ENCODE assay signal across 9 cellular contexts in genomic region chr10:73991846-73992245, GRCh38. TPM values are rescaled to one million over a fixed set of nuclear protein-coding genes. Genes with fewer than 3 reads are reported as not detected.
DNase-seq lines count a peak whose midpoint lies in the region; ATAC-seq, FAIRE-seq and TF ChIP-seq lines count a peak whose summit lies in the region.
"Had no signal": no experiment of that assay in that cellular context is flagged by ENCODE, and none has a peak within 500 bp of the region (broad histone marks: within the 10 kb centered on the region; RNA-seq: fewer than 3 reads in every experiment).

No MANE protein-coding gene starts in this region.

- no peaks in the 10 kb centered on the region for H3K27me3 ChIP-seq in K562 (ENCODE audit: control insufficient read depth in 2 of 2, insufficient read depth in 2 of 2, low read length in 2 of 2)
- H3K27me3 ChIP-seq: cardiac muscle cell had no signal

- peak; percentile 92 for FAIRE-seq in K562 (lab: Jason Lieb, UNC)

- peaks cover 47 to 55% of the 10 kb centered on the region in 2 experiments for H3K4me1 ChIP-seq in K562 (replicated peaks in 1 of 2; ENCODE audit: control insufficient read depth in 2 of 2, insufficient read depth in 2 of 2, low read length in 2 of 2)

- H3K27ac ChIP-seq in K562 (ENCODE audit: extremely low read depth, low read depth, low read length) = peak overlapping the region; percentile 89
- H3K27ac ChIP-seq: cardiac muscle cell had no signal

- no peaks in the 10 kb centered on the region for H4K20me1 ChIP-seq in K562 (replicated peaks; ENCODE audit: control insufficient read depth, insufficient read depth, low read length)

- H3K4me2 ChIP-seq in K562 (ENCODE audit: insufficient read depth, low read length) = peak overlapping the region; percentile 77

- no TSS peak for BruUV-seq in K562 (replicated peaks; lab: Mats Ljungman, UMichigan)

- no peaks in the 10 kb centered on the region; the same call in 2 of the 3 replicates for H3K79me2 ChIP-seq in K562 (ENCODE audit: control insufficient read depth, insufficient read depth, low read length)

- H3K9ac ChIP-seq in K562 (ENCODE audit: insufficient read depth in 1 of 2, low read depth in 2 of 2, low read length in 2 of 2) = peak overlapping the region in 1 of 2 experiments; percentile 67; a peak in 3 of 4 replicates

- H3K4me3 ChIP-seq in K562 = no peak overlapping the region
- H3K4me3 ChIP-seq: cardiac muscle cell had no signal

- POLR2A ChIA-PET in K562 (lab: Yijun Ruan, JAX) = interaction anchor here (0.6 to 3.0 kb wide), 11 partner anchors 9 to 1338 kb away, joined by 3 to 17 read pairs (median 5); no protein-coding TSS in a partner anchor

- DNase-seq in GM19238 (ENCODE audit: insufficient read length, low spot score) (peak; percentile 37), T-helper 9 cell (peak; percentile 64), K562 (ENCODE audit: extremely low read depth in 1 of 4, low spot score in 3 of 4) (peak; percentile 83 to 92 (median 88)), iPS-NIHi7 (ENCODE audit: extremely low spot score) (no peak), DMS53 treated with DMSO at 0.1 percent for 48 hours (lab: John Stamatoyannopoulos, UW; ENCODE audit: unreplicated experiment) (no peak), NCI-H82 treated with DMSO at 0.1 percent for 48 hours (lab: John Stamatoyannopoulos, UW; ENCODE audit: unreplicated experiment) (no peak)
- peak in 2 of 3 donors; percentile 44 to 55 for DNase-seq in stimulated activated CD4-positive, alpha-beta T cell treated with anti-CD3 and anti-CD28 coated beads, TNF-alpha, amount 100 ng/mL, for 48 hours (ENCODE audit: low read depth in 3 of 3)

- in situ Hi-C loops in K562 (cut with MboI) = no loop called here

- peak; percentile 88 for TF ChIP-seq POLR2A in K562 (conservative IDR thresholded peaks at IDR 0.05)

- TF ChIP-seq RAD21 in K562 (CRISPR knock-in tag; conservative IDR thresholded peaks at IDR 0.05 in 1 of 2, IDR thresholded peaks at IDR 0.05 in 1 of 2) = 0 out of 4 replicates have a peak, but pooled peaks of 1 of the 2 experiments have one; percentile 23

- CTCF ChIA-PET in K562 (lab: Yijun Ruan, JAX; ENCODE audit: low intra/inter-chr PET ratio) = interaction anchor here (0.6 kb wide), 1 partner anchor 1662 kb away, joined by 4 read pairs; no protein-coding TSS in a partner anchor

- H3K9me1 ChIP-seq in K562 (ENCODE audit: control insufficient read depth, insufficient read depth, low read length) = no peaks in the 10 kb centered on the region

- WGBS in K562 (ENCODE audit: insufficient coverage, low coverage, missing lambda C conversion rate) = 0% methylated on average over 6 of the region's 6 CpGs

- H2AFZ ChIP-seq in K562 (ENCODE audit: low read depth, low read length) = peak overlapping the region; percentile 95

- TF ChIP-seq EP300 in K562 (IDR thresholded peaks at IDR 0.05; ENCODE audit: low read length) = peak; percentile 29; the same call in 1 of the 2 replicates

- no peaks in the 10 kb centered on the region for H3K9me3 ChIP-seq in K562 (replicated peaks; ENCODE audit: control insufficient read depth, insufficient read depth, low read depth, low read length)

- ATAC-seq in K562 = peak; percentile 95
- ATAC-seq in HG03571 (IDR thresholded peaks at IDR 0.05; ENCODE audit: unreplicated experiment) = no peak

- H3K36me3 ChIP-seq in K562 (ENCODE audit: control insufficient read depth, insufficient read depth, low read length) = no peaks in the 10 kb centered on the region
- H3K36me3 ChIP-seq: cardiac muscle cell had no signal

- 0 out of 6 replicates have a peak, but pooled peaks of 1 of the 3 experiments have one; percentile 7 for TF ChIP-seq CTCF in K562 (IDR thresholded peaks at IDR 0.05 in 2 of 3, conservative IDR thresholded peaks at IDR 0.05 in 1 of 3; ENCODE audit: insufficient read depth in 2 of 3, low read depth in 1 of 3, low read length in 3 of 3)

- intact Hi-C loops in K562 (cut with micrococcal nuclease) = no loop called here

TF ChIP-seq in K562, 482 proteins besides CTCF, POLR2A, EP300 and RAD21 (continues in another document):
- TF ChIP-seq SOX6 (IDR thresholded peaks at IDR 0.05) (no peak), RBBP5 (IDR thresholded peaks at IDR 0.05; ENCODE audit: borderline replicate concordance, insufficient read depth, low read length, poor library complexity, severe bottlenecking) (no peak), ZNF431 (CRISPR knock-in tag; IDR thresholded peaks at IDR 0.05) (no peak), ZNF518B (CRISPR knock-in tag; IDR thresholded peaks at IDR 0.05) (no peak), ZNF384 (IDR thresholded peaks at IDR 0.05; ENCODE audit: low read depth, low read length) (no peak), ZNF830 (CRISPR knock-in tag; IDR thresholded peaks at IDR 0.05) (no peak), GTF2E2 (tag; IDR thresholded peaks at IDR 0.05) (no peak), SIN3A (IDR thresholded peaks at IDR 0.05; ENCODE audit: borderline replicate concordance in 2 of 2, control insufficient read depth in 1 of 2, low read depth in 2 of 2, low read length in 2 of 2) (peak in 1 of 2 experiments; percentile 56; a peak in 1 of 4 replicates), ZBTB8A (IDR thresholded peaks at IDR 0.05; ENCODE audit: partially characterized antibody) (no peak), PTRF (tag; IDR thresholded peaks at IDR 0.05) (no peak), HOXB6 (CRISPR knock-in tag; IDR thresholded peaks at IDR 0.05; ENCODE audit: borderline replicate concordance) (no peak), SAFB2 (IDR thresholded peaks at IDR 0.05; ENCODE audit: borderline replicate concordance, low read depth, low read length, severe bottlenecking) (no peak), NR2C1 (IDR thresholded peaks at IDR 0.05) (no peak), NR2C1 (tag; IDR thresholded peaks at IDR 0.05) (no peak)
- TF ChIP-seq, protein P1, sequence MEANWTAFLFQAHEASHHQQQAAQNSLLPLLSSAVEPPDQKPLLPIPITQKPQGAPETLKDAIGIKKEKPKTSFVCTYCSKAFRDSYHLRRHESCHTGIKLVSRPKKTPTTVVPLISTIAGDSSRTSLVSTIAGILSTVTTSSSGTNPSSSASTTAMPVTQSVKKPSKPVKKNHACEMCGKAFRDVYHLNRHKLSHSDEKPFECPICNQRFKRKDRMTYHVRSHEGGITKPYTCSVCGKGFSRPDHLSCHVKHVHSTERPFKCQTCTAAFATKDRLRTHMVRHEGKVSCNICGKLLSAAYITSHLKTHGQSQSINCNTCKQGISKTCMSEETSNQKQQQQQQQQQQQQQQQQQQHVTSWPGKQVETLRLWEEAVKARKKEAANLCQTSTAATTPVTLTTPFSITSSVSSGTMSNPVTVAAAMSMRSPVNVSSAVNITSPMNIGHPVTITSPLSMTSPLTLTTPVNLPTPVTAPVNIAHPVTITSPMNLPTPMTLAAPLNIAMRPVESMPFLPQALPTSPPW (CRISPR knock-in tag; IDR thresholded peaks at IDR 0.05) = peak; percentile 79
- TF ChIP-seq, protein P2, sequence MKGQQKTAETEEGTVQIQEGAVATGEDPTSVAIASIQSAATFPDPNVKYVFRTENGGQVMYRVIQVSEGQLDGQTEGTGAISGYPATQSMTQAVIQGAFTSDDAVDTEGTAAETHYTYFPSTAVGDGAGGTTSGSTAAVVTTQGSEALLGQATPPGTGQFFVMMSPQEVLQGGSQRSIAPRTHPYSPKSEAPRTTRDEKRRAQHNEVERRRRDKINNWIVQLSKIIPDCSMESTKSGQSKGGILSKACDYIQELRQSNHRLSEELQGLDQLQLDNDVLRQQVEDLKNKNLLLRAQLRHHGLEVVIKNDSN (CRISPR knock-in tag; IDR thresholded peaks at IDR 0.05) = peak; percentile 60; the same call in 1 of the 2 replicates

RNA-seq across cellular contexts. Expression of gene VCL, which starts 6.1 kb away (rescaled TPM):
- 187 and 268 TPM in 2 replicates for total RNA-seq in K562 (2011; cell fraction: chromatin; rRNA removed; ENCODE audit: low replicate concordance)
- 123 and 137 TPM in 2 replicates for total RNA-seq in K562 (2011; cell fraction: nucleolus; rRNA removed)
- total RNA-seq in K562 (2011; cell fraction: nucleoplasm; rRNA removed) = 175 and 236 TPM in 2 replicates
- total RNA-seq in K562 (2014; rRNA removed) (72.0 and 77.3 TPM in 2 replicates), K562 (2014; rRNA removed; fragmentation: Illumina TruSeq; extraction: Trizol) (76.4 and 81.4 TPM in 2 replicates), K562 (2015; rRNA removed; fragmentation: Illumina TruSeq; extraction: Trizol) (84.3 and 87.0 TPM in 2 replicates), K562 (2021) (180 and 186 TPM in 2 replicates)
- polyA plus RNA-seq in K562 (2011; rRNA removed) (138 and 154 TPM in 2 replicates), K562 (2014; fragmentation: Illumina TruSeq; extraction: Trizol) (111 and 117 TPM in 2 replicates), K562 (2014; fragmentation: Nextera tagmentation; extraction: Ambion mirVana) (10 to 100 TPM; 29.8 to 53.6 TPM), K562 (2014; rRNA removed) (65.6 and 72.8 TPM in 2 replicates)
- polyA plus RNA-seq in K562 (2011; cell fraction: cytosol; rRNA removed) = 76.8 and 89.4 TPM in 2 replicates
- 176 and 196 TPM in 2 replicates for polyA plus RNA-seq in K562 (2011; cell fraction: nucleus; rRNA removed)
- polyA plus RNA-seq in K562 (2012) = 110 TPM in 2 replicates
- 163 and 186 TPM in 2 replicates for polyA minus RNA-seq in K562 (2011; rRNA and poly(A)+ RNA removed)
- polyA minus RNA-seq in K562 (2011; cell fraction: cytosol; rRNA and poly(A)+ RNA removed) = 91.8 and 115 TPM in 2 replicates
- 133 and 174 TPM in 2 replicates for polyA minus RNA-seq in K562 (2011; cell fraction: nucleus; rRNA and poly(A)+ RNA removed)

Comparison
In these comparisons a context has a peak if more than half of its experiments do, and no peak if none do; other contexts are left out.
1. DNase-seq: peak in GM19238 (single experiment), T-helper 9 cell (single experiment), K562 (4 of 4) and stimulated activated CD4-positive, alpha-beta T cell treated with anti-CD3 and anti-CD28 coated beads, TNF-alpha, amount 100 ng/mL, for 48 hours (2 of 3); none in iPS-NIHi7 (single experiment), DMS53 treated with DMSO at 0.1 percent for 48 hours (single experiment) and NCI-H82 treated with DMSO at 0.1 percent for 48 hours (single experiment).